In the genomic region with DNA sequence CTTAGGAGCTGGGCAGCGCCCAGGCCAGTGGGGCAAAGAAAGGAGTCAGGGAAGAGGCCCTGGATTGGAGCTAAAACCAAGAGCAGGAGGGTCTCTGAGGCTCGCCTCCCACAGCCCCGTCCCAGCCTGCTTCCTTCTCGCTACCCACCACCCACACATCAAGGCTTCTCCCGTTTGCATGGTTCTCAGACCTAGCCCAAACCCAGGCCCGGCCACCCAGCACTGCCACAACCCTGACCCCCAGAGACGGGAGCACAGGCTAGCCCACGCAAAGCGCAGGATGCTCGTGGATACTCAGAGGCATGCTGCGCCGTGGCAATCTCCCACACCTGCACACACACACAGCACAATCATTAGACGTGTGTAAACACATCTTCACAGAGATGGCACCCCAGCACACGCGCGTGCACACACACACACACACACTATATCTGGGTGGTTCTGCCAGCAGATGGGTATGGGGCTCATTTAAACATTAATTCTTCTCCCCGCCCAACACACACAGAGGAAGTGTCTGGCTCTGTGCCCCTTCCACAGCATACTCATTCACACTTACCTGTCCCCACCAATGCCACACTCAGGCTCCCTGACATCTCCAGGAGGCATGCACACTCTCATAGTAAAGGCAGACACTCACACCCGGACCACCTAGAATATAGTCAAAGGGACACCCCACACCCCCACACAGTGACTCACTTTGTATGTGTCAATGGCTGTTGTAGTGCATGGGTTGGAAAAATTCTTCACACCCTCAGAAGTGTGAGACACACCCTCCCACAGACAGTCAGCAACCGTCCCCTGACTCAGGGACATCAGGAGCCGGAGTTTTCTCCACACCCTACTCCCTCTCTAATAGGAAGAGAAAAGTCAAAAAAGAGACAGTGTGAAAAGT, we compare ENCODE assay signal across 9 cellular contexts. TPM values are rescaled to one million over a fixed set of nuclear protein-coding genes. Genes with fewer than 3 reads are reported as not detected.
DNase-seq lines count a peak whose midpoint lies in the region; ATAC-seq, FAIRE-seq and TF ChIP-seq lines count a peak whose summit lies in the region.
"Had no signal": no experiment of that assay in that cellular context is flagged by ENCODE, and none has a peak within 500 bp of the region (broad histone marks: within the 10 kb centered on the region; RNA-seq: fewer than 3 reads in every experiment).

No MANE protein-coding gene starts in this region.

- H3K4me3 Mint-ChIP-seq in activated CD4-positive, alpha-beta T cell treated with anti-CD3 and anti-CD28 coated beads, Interleukin-2, amount 10 ng/mL, durations not matched to agents 7 days and 5 days, result peak overlapping the region; percentile 62

- ATAC-seq in HG03565 (IDR thresholded peaks at IDR 0.05; ENCODE audit: unreplicated experiment), result no peak
- ATAC-seq in HG02623 (IDR thresholded peaks at IDR 0.05; ENCODE audit: unreplicated experiment), result no peak
- no peak for ATAC-seq in GM21786 (IDR thresholded peaks at IDR 0.05; ENCODE audit: unreplicated experiment)
- no peak for ATAC-seq in GM18519 (IDR thresholded peaks at IDR 0.05; ENCODE audit: low FRiP score, unreplicated experiment)

- H3K9me3 Mint-ChIP-seq in activated CD4-positive, alpha-beta T cell treated with anti-CD3 and anti-CD28 coated beads, Interleukin-2, amount 10 ng/mL, durations not matched to agents 7 days and 5 days, result no peaks in the 10 kb centered on the region

- peak; percentile 8 for DNase-seq in GM12892 (ENCODE audit: insufficient read length)
- DNase-seq in activated CD4-positive, alpha-beta T cell treated with anti-CD3 and anti-CD28 coated beads, Interleukin-2, amount 10 ng/mL, durations not matched to agents 7 days and 5 days, result no peak
- peak; percentile 7 for DNase-seq in fibroblast of mammary gland (ENCODE audit: low read depth)
- DNase-seq in stimulated activated CD4-positive, alpha-beta T cell treated with anti-CD3 and anti-CD28 coated beads, Interleukin-15, amount 100 ng/mL, for 24 hours, result peak; percentile 77

- POLR2A ChIA-PET in activated CD4-positive, alpha-beta T cell treated with anti-CD3 and anti-CD28 coated beads, Interleukin-2, amount 10 ng/mL, durations not matched to agents 7 days and 5 days (lab: Charles Lee), result interaction anchor here (0.6 kb wide), 1 partner anchor 54 kb away, joined by 4 read pairs; no protein-coding TSS in a partner anchor

- no peak for TF ChIP-seq CTCF in fibroblast of mammary gland (conservative IDR thresholded peaks at IDR 0.05; ENCODE audit: control insufficient read depth, insufficient read depth, low read depth, low read length)

- H3K36me3 Mint-ChIP-seq in activated CD4-positive, alpha-beta T cell treated with anti-CD3 and anti-CD28 coated beads, Interleukin-2, amount 10 ng/mL, durations not matched to agents 7 days and 5 days (ENCODE audit: low read depth), result no peaks in the 10 kb centered on the region

- H3K4me1 Mint-ChIP-seq in activated CD4-positive, alpha-beta T cell treated with anti-CD3 and anti-CD28 coated beads, Interleukin-2, amount 10 ng/mL, durations not matched to agents 7 days and 5 days, result peaks cover 21% of the 10 kb centered on the region

- no peak for TF ChIP-seq POLR2A in GM12892 (IDR thresholded peaks at IDR 0.05; ENCODE audit: low read depth, low read length)

- peaks cover 36% of the 10 kb centered on the region for H3K27me3 Mint-ChIP-seq in activated CD4-positive, alpha-beta T cell treated with anti-CD3 and anti-CD28 coated beads, Interleukin-2, amount 10 ng/mL, durations not matched to agents 7 days and 5 days

- peak overlapping the region; percentile 20 for H3K27ac Mint-ChIP-seq in activated CD4-positive, alpha-beta T cell treated with anti-CD3 and anti-CD28 coated beads, Interleukin-2, amount 10 ng/mL, durations not matched to agents 7 days and 5 days

- CTCF ChIA-PET in activated CD4-positive, alpha-beta T cell treated with anti-CD3 and anti-CD28 coated beads, Interleukin-2, amount 10 ng/mL, durations not matched to agents 7 days and 5 days (lab: Charles Lee), result interaction anchor here (1.0 to 1.9 kb wide), 5 partner anchors 18 to 85 kb away, joined by 3 to 5 read pairs (median 4); a partner anchor contains a TSS

- FAIRE-seq in GM12892 (lab: Jason Lieb, UNC), result no peak

- H3K4me3 ChIP-seq in fibroblast of mammary gland (ENCODE audit: control insufficient read depth, low read depth, low read length), result no peak overlapping the region

RNA-seq across cellular contexts. Expression of a gene that starts 1.1 kb away (rescaled TPM):
- 0.95 TPM for polyA plus RNA-seq in GM12892 (2012; ENCODE audit: missing spikeins)
- 1 to 10 TPM in 1 of 2 experiments, under 1 TPM in 1; 0.83 to 1.1 TPM for total RNA-seq in activated CD4-positive, alpha-beta T cell treated with anti-CD3 and anti-CD28 coated beads, Interleukin-2, amount 10 ng/mL, durations not matched to agents 7 days and 5 days
- total RNA-seq: fibroblast of villous mesenchyme had no signal

RNA-seq across cellular contexts. Expression of a gene that starts 18.5 kb away (rescaled TPM):
- polyA plus RNA-seq in GM12892 (2012; ENCODE audit: missing spikeins), result not detected
- total RNA-seq in activated CD4-positive, alpha-beta T cell treated with anti-CD3 and anti-CD28 coated beads, Interleukin-2, amount 10 ng/mL, durations not matched to agents 7 days and 5 days, result not detected
- total RNA-seq: fibroblast of villous mesenchyme had no signal

RNA-seq across cellular contexts. Expression of a gene that starts 41.2 kb away (rescaled TPM):
- 33.9 TPM for polyA plus RNA-seq in GM12892 (2012; ENCODE audit: missing spikeins)
- 10 to 100 TPM; 57.4 to 60.3 TPM for total RNA-seq in activated CD4-positive, alpha-beta T cell treated with anti-CD3 and anti-CD28 coated beads, Interleukin-2, amount 10 ng/mL, durations not matched to agents 7 days and 5 days
